In the genomic region with DNA sequence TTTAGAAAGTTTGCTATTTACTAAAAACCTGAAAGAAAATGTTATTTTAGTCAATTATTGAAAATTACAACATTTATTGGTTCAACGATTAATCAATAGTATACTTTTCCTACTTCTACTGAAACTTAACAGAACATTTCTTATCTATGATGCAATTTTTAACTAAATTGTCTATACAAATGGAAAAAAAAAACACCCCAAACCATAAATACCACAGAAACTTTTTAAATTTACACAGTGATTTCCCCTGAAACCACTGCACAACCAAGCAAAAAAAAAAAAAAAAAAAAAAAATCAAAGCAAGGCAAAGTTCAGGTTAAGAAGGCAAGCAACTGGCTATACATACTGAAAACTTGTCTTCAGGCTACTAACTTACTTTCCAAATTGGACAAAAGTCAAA, we compare ENCODE assay signal across 14 cellular contexts.
DNase-seq lines count a peak whose midpoint lies in the region; ATAC-seq and TF ChIP-seq lines count a peak whose summit lies in the region.
"Had no signal": no experiment of that assay in that cellular context is flagged by ENCODE, and none has a peak within 500 bp of the region (broad histone marks: within the 10 kb centered on the region; RNA-seq: fewer than 3 reads in every experiment).

No MANE protein-coding gene starts in this region.

- no peaks in the 10 kb centered on the region for H3K27me3 ChIP-seq in esophagus squamous epithelium
- H3K27me3 ChIP-seq: dorsolateral prefrontal cortex, gastroesophageal sphincter had no signal

- no peak overlapping the region for H3K4me3 Mint-ChIP-seq in activated CD4-positive, alpha-beta T cell treated with anti-CD3 and anti-CD28 coated beads, Interleukin-2, amount 10 ng/mL, durations not matched to agents 7 days and 5 days
- H3K4me3 Mint-ChIP-seq in activated naive CD8-positive, alpha-beta T cell treated with anti-CD3 and anti-CD28 coated beads for 36 hours = peak overlapping the region; percentile 42
- H3K4me3 Mint-ChIP-seq: neural crest cell had no signal

- intact Hi-C loops in esophagus squamous epithelium (cut with DNase I) = no loop called here

- H3K27me3 Mint-ChIP-seq in activated CD4-positive, alpha-beta T cell treated with anti-CD3 and anti-CD28 coated beads, Interleukin-2, amount 10 ng/mL, durations not matched to agents 7 days and 5 days = no peaks in the 10 kb centered on the region
- H3K27me3 Mint-ChIP-seq in activated naive CD8-positive, alpha-beta T cell treated with anti-CD3 and anti-CD28 coated beads for 36 hours = no peaks in the 10 kb centered on the region

- TF ChIP-seq CTCF in esophagus squamous epithelium (IDR thresholded peaks at IDR 0.05) = no peak

- peaks cover 21% of the 10 kb centered on the region for H3K4me1 Mint-ChIP-seq in activated CD4-positive, alpha-beta T cell treated with anti-CD3 and anti-CD28 coated beads, Interleukin-2, amount 10 ng/mL, durations not matched to agents 7 days and 5 days
- H3K4me1 Mint-ChIP-seq in activated naive CD8-positive, alpha-beta T cell treated with anti-CD3 and anti-CD28 coated beads for 36 hours = peaks cover 22% of the 10 kb centered on the region
- H3K4me1 Mint-ChIP-seq: neural crest cell had no signal

- H3K36me3 Mint-ChIP-seq in activated CD4-positive, alpha-beta T cell treated with anti-CD3 and anti-CD28 coated beads, Interleukin-2, amount 10 ng/mL, durations not matched to agents 7 days and 5 days (ENCODE audit: low read depth) = peaks cover 35% of the 10 kb centered on the region
- H3K36me3 Mint-ChIP-seq in activated naive CD8-positive, alpha-beta T cell treated with anti-CD3 and anti-CD28 coated beads for 36 hours = peaks cover 30% of the 10 kb centered on the region

- no peak overlapping the region for H3K4me3 ChIP-seq in esophagus squamous epithelium
- H3K4me3 ChIP-seq: dorsolateral prefrontal cortex, gastroesophageal sphincter had no signal

- H3K4me1 ChIP-seq in esophagus squamous epithelium = no peaks in the 10 kb centered on the region
- H3K4me1 ChIP-seq: gastroesophageal sphincter had no signal

- CTCF ChIA-PET in activated CD4-positive, alpha-beta T cell treated with anti-CD3 and anti-CD28 coated beads, Interleukin-2, amount 10 ng/mL, durations not matched to agents 7 days and 5 days (lab: Charles Lee) = interaction anchor here (0.7 to 1.1 kb wide), 2 partner anchors 14 to 332 kb away, joined by 4 to 7 read pairs; no protein-coding TSS in a partner anchor

- ATAC-seq in GM21447 (IDR thresholded peaks at IDR 0.05; ENCODE audit: unreplicated experiment) (peak; percentile 65), HG03108 (IDR thresholded peaks at IDR 0.05; ENCODE audit: unreplicated experiment) (peak; percentile 74)
- ATAC-seq: gastroesophageal sphincter, left colon had no signal

- H3K27ac ChIP-seq in esophagus squamous epithelium = no peak overlapping the region
- H3K27ac ChIP-seq: dorsolateral prefrontal cortex, gastroesophageal sphincter had no signal

- no peaks in the 10 kb centered on the region for H3K9me3 Mint-ChIP-seq in activated CD4-positive, alpha-beta T cell treated with anti-CD3 and anti-CD28 coated beads, Interleukin-2, amount 10 ng/mL, durations not matched to agents 7 days and 5 days
- no peaks in the 10 kb centered on the region for H3K9me3 Mint-ChIP-seq in activated naive CD8-positive, alpha-beta T cell treated with anti-CD3 and anti-CD28 coated beads for 36 hours
- H3K9me3 Mint-ChIP-seq: neural crest cell had no signal

- peak overlapping the region; percentile 60 for H3K27ac Mint-ChIP-seq in activated CD4-positive, alpha-beta T cell treated with anti-CD3 and anti-CD28 coated beads, Interleukin-2, amount 10 ng/mL, durations not matched to agents 7 days and 5 days
- H3K27ac Mint-ChIP-seq in activated naive CD8-positive, alpha-beta T cell treated with anti-CD3 and anti-CD28 coated beads for 36 hours = peak overlapping the region; percentile 68

- 78 to 84% methylated on average over 1 of the region's 1 CpG for WGBS in esophagus squamous epithelium, 2 donors

- peaks cover 0 to 35% (median 0%) of the 10 kb centered on the region in 3 donors for H3K36me3 ChIP-seq in esophagus squamous epithelium

- H3K9me3 ChIP-seq in esophagus squamous epithelium = no peaks in the 10 kb centered on the region
- H3K9me3 ChIP-seq: gastroesophageal sphincter had no signal

- POLR2A ChIA-PET in activated CD4-positive, alpha-beta T cell treated with anti-CD3 and anti-CD28 coated beads, Interleukin-2, amount 10 ng/mL, durations not matched to agents 7 days and 5 days (lab: Charles Lee) = interaction anchor here (0.7 kb wide), 1 partner anchor 68 kb away, joined by 7 read pairs; no protein-coding TSS in a partner anchor

- TF ChIP-seq POLR2A in esophagus squamous epithelium (IDR thresholded peaks at IDR 0.05) = no peak

- no peak for DNase-seq in activated CD4-positive, alpha-beta T cell treated with anti-CD3 and anti-CD28 coated beads, Interleukin-2, amount 10 ng/mL, durations not matched to agents 7 days and 5 days
- no peak for DNase-seq in activated CD4-positive, alpha-beta T cell treated with anti-CD3 and anti-CD28 coated beads, Interleukin-2, amount 50 U/mL, for 4 hours
- DNase-seq in activated naive CD8-positive, alpha-beta T cell treated with anti-CD3 and anti-CD28 coated beads for 36 hours = no peak
- DNase-seq in hippocampal formation (lab: John Stamatoyannopoulos, UW) (no peak), hypothalamus (lab: John Stamatoyannopoulos, UW) (no peak), esophagus squamous epithelium (lab: John Stamatoyannopoulos, UW) (no peak)
- DNase-seq: activated CD4-positive, alpha-beta T cell treated with anti-CD3 and anti-CD28 coated beads for 1 hour; dorsolateral prefrontal cortex; left colon; NCI-H510A had no signal
